Comparison of ENCODE assay signal across 18 cellular contexts in genomic region chr7:74403521-74404387, GRCh38. TPM values are rescaled to one million over a fixed set of nuclear protein-coding genes. Genes with fewer than 3 reads are reported as not detected.
DNase-seq lines count a peak whose midpoint lies in the region; ATAC-seq and TF ChIP-seq lines count a peak whose summit lies in the region.
"Had no signal": no experiment of that assay in that cellular context is flagged by ENCODE, and none has a peak within 500 bp of the region (broad histone marks: within the 10 kb centered on the region; RNA-seq: fewer than 3 reads in every experiment).

No MANE protein-coding gene starts in this region.

- 0 out of 2 replicates have a peak overlapping the region, but pooled peaks have one; percentile 83 for H3K4me2 ChIP-seq in BLaER1
- H3K4me2 ChIP-seq: A549 had no signal

- H3K9me3 ChIP-seq in BLaER1: no peaks in the 10 kb centered on the region
- H3K9me3 ChIP-seq: A549 had no signal

- H3K4me3 ChIP-seq in BLaER1 (no peak overlapping the region), NB4 (ENCODE audit: low read depth, low read length) (no peak overlapping the region), coronary artery (no peak overlapping the region)
- H3K4me3 ChIP-seq: A549 had no signal

- intact Hi-C loops in posterior vena cava (cut with DNase I): loop anchor here in 1 of 2 donors (5.0 kb wide), 1 partner anchor 536 kb away; no protein-coding TSS in a partner anchor

- DNase-seq in NB4 (ENCODE audit: low read depth) (peak; percentile 49), coronary artery (ENCODE audit: low spot score) (peak; percentile 69), posterior vena cava (ENCODE audit: low spot score) (peak; percentile 81), AG08395 (ENCODE audit: low spot score) (no peak)
- DNase-seq: CD4-positive, alpha-beta memory T cell; DMS153; KBM-7; NCI-H1105; NCI-H146; NCI-H2029; NCI-H2227 treated with DMSO at 0.1 percent for 48 hours; NCI-H510A; NCI-H748 treated with DMSO at 0.1 percent for 48 hours had no signal

- no peak for TF ChIP-seq POLR2A in NB4 (IDR thresholded peaks at IDR 0.05; ENCODE audit: extremely low read depth, insufficient read length)

- peaks cover 57% of the 10 kb centered on the region for H3K36me3 ChIP-seq in BLaER1

- H3K27ac ChIP-seq in BLaER1: peak overlapping the region; percentile 96; the same call in 1 of the 2 replicates
- no peak overlapping the region for H3K27ac ChIP-seq in coronary artery
- H3K27ac ChIP-seq: A549 had no signal

- H3K4me1 ChIP-seq in BLaER1: peaks cover 53% of the 10 kb centered on the region
- H3K4me1 ChIP-seq: A549 had no signal

- H3K9ac ChIP-seq in BLaER1: 0 out of 2 replicates have a peak overlapping the region, but pooled peaks have one; percentile 82

- peaks cover 9% of the 10 kb centered on the region; the same call in 1 of the 2 replicates for H4K20me1 ChIP-seq in BLaER1

- TF ChIP-seq CTCF in NB4 (IDR thresholded peaks at IDR 0.05; ENCODE audit: low read depth, low read length): no peak
- TF ChIP-seq CTCF in coronary artery (IDR thresholded peaks at IDR 0.05): no peak

- no peak for ATAC-seq in HG03354 (IDR thresholded peaks at IDR 0.05; ENCODE audit: poor library complexity, severe bottlenecking, unreplicated experiment)
- ATAC-seq in HG03442 (IDR thresholded peaks at IDR 0.05; ENCODE audit: unreplicated experiment): no peak
- ATAC-seq: A549, SK-N-SH treated with all-trans-retinoic acid at 6 μM for 48 hours had no signal

- H3K27me3 ChIP-seq in BLaER1: no peaks in the 10 kb centered on the region

RNA-seq across cellular contexts. Expression of gene GTF2IRD1, which starts 50.0 kb away (rescaled TPM):
- total RNA-seq in posterior vena cava: 10 to 100 TPM; 14.7 to 17.0 TPM
